1 cellular context compared by ENCODE assay signal in genomic region chr7:73667344-73668102, GRCh38.
TF ChIP-seq lines count a peak whose summit lies in the region.

A gene with protein sequence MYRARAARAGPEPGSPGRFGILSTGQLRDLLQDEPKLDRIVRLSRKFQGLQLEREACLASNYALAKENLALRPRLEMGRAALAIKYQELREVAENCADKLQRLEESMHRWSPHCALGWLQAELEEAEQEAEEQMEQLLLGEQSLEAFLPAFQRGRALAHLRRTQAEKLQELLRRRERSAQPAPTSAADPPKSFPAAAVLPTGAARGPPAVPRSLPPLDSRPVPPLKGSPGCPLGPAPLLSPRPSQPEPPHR (plus strand): TSS chr7:73667831. CDS start chr7:73667959, 128 bp downstream.

TF ChIP-seq in HepG2, 621 proteins besides CTCF, POLR2A, EP300 and RAD21 (continued from another document and continues in another):
- TF ChIP-seq HOMEZ (CRISPR knock-in tag; IDR thresholded peaks at IDR 0.05; ENCODE audit: low read depth): no peak
- no peak for TF ChIP-seq SIX1 (CRISPR knock-in tag; IDR thresholded peaks at IDR 0.05; ENCODE audit: borderline replicate concordance)
- TF ChIP-seq ZNF709 (CRISPR knock-in tag; IDR thresholded peaks at IDR 0.05): no peak
- no peak for TF ChIP-seq SRSF9 (IDR thresholded peaks at IDR 0.05; ENCODE audit: borderline replicate concordance, insufficient read depth, low read depth, low read length, poor library complexity, severe bottlenecking)
- TF ChIP-seq SP4 (CRISPR knock-in tag; IDR thresholded peaks at IDR 0.05): peak; percentile 87
- no peak for TF ChIP-seq NR1H2 (CRISPR knock-in tag; IDR thresholded peaks at IDR 0.05; ENCODE audit: borderline replicate concordance, low read depth)
- no peak for TF ChIP-seq ZNF354B (CRISPR knock-in tag; IDR thresholded peaks at IDR 0.05)
- TF ChIP-seq ZNF3 (CRISPR knock-in tag; IDR thresholded peaks at IDR 0.05): no peak
- no peak; the same call in 1 of the 2 replicates for TF ChIP-seq CREB1 (IDR thresholded peaks at IDR 0.05)
- TF ChIP-seq CREB1 (CRISPR knock-in tag; IDR thresholded peaks at IDR 0.05): no peak
- TF ChIP-seq ZNF468 (CRISPR knock-in tag; IDR thresholded peaks at IDR 0.05): no peak
- no peak for TF ChIP-seq ZSCAN12 (CRISPR knock-in tag; IDR thresholded peaks at IDR 0.05)
- no peak for TF ChIP-seq ZNF879 (CRISPR knock-in tag; IDR thresholded peaks at IDR 0.05)
- peak; percentile 82 for TF ChIP-seq SAP130 (CRISPR knock-in tag; IDR thresholded peaks at IDR 0.05; ENCODE audit: low read depth)
- TF ChIP-seq ZNF713 (CRISPR knock-in tag; IDR thresholded peaks at IDR 0.05): no peak
- TF ChIP-seq, protein P1, sequence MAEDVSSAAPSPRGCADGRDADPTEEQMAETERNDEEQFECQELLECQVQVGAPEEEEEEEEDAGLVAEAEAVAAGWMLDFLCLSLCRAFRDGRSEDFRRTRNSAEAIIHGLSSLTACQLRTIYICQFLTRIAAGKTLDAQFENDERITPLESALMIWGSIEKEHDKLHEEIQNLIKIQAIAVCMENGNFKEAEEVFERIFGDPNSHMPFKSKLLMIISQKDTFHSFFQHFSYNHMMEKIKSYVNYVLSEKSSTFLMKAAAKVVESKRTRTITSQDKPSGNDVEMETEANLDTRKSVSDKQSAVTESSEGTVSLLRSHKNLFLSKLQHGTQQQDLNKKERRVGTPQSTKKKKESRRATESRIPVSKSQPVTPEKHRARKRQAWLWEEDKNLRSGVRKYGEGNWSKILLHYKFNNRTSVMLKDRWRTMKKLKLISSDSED (CRISPR knock-in tag; IDR thresholded peaks at IDR 0.05): no peak
- TF ChIP-seq, protein P2, sequence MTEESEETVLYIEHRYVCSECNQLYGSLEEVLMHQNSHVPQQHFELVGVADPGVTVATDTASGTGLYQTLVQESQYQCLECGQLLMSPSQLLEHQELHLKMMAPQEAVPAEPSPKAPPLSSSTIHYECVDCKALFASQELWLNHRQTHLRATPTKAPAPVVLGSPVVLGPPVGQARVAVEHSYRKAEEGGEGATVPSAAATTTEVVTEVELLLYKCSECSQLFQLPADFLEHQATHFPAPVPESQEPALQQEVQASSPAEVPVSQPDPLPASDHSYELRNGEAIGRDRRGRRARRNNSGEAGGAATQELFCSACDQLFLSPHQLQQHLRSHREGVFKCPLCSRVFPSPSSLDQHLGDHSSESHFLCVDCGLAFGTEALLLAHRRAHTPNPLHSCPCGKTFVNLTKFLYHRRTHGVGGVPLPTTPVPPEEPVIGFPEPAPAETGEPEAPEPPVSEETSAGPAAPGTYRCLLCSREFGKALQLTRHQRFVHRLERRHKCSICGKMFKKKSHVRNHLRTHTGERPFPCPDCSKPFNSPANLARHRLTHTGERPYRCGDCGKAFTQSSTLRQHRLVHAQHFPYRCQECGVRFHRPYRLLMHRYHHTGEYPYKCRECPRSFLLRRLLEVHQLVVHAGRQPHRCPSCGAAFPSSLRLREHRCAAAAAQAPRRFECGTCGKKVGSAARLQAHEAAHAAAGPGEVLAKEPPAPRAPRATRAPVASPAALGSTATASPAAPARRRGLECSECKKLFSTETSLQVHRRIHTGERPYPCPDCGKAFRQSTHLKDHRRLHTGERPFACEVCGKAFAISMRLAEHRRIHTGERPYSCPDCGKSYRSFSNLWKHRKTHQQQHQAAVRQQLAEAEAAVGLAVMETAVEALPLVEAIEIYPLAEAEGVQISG (CRISPR knock-in tag; IDR thresholded peaks at IDR 0.05): no peak; the same call in 1 of the 2 replicates
- TF ChIP-seq, protein P3, sequence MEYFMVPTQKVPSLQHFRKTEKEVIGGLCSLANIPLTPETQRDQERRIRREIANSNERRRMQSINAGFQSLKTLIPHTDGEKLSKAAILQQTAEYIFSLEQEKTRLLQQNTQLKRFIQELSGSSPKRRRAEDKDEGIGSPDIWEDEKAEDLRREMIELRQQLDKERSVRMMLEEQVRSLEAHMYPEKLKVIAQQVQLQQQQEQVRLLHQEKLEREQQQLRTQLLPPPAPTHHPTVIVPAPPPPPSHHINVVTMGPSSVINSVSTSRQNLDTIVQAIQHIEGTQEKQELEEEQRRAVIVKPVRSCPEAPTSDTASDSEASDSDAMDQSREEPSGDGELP (IDR thresholded peaks at IDR 0.05; ENCODE audit: borderline replicate concordance, low read depth): no peak
- TF ChIP-seq SALL2 (CRISPR knock-in tag; IDR thresholded peaks at IDR 0.05): 0 out of 2 replicates have a peak, but pooled peaks have one; percentile 59
- no peak for TF ChIP-seq KAT8 (CRISPR knock-in tag; IDR thresholded peaks at IDR 0.05)
- no peak for TF ChIP-seq NFIC (IDR thresholded peaks at IDR 0.05; ENCODE audit: low read length)
- no peak for TF ChIP-seq ZNF326 (CRISPR knock-in tag; IDR thresholded peaks at IDR 0.05; ENCODE audit: borderline replicate concordance)
- TF ChIP-seq ATF7 (IDR thresholded peaks at IDR 0.05): no peak
- TF ChIP-seq ATF7 (CRISPR knock-in tag; IDR thresholded peaks at IDR 0.05): no peak
- TF ChIP-seq DRAP1 (CRISPR knock-in tag; IDR thresholded peaks at IDR 0.05): peak; percentile 37; the same call in 1 of the 2 replicates
- no peak for TF ChIP-seq MTF2 (CRISPR knock-in tag; IDR thresholded peaks at IDR 0.05; ENCODE audit: borderline replicate concordance)
- TF ChIP-seq, protein P4, sequence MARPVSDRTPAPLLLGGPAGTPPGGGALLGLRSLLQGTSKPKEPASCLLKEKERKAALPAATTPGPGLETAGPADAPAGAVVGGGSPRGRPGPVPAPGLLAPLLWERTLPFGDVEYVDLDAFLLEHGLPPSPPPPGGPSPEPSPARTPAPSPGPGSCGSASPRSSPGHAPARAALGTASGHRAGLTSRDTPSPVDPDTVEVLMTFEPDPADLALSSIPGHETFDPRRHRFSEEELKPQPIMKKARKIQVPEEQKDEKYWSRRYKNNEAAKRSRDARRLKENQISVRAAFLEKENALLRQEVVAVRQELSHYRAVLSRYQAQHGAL (CRISPR knock-in tag; IDR thresholded peaks at IDR 0.05; ENCODE audit: not compliant biosample characterization): no peak
- no peak for TF ChIP-seq ZNF275 (CRISPR knock-in tag; IDR thresholded peaks at IDR 0.05; ENCODE audit: borderline replicate concordance)
- no peak for TF ChIP-seq REXO4 (CRISPR knock-in tag; IDR thresholded peaks at IDR 0.05; ENCODE audit: borderline replicate concordance)
- TF ChIP-seq ARNT2 (CRISPR knock-in tag; IDR thresholded peaks at IDR 0.05; ENCODE audit: low read depth): no peak
- no peak for TF ChIP-seq ZNF557 (CRISPR knock-in tag; IDR thresholded peaks at IDR 0.05)
- peak; percentile 74 for TF ChIP-seq MAZ (IDR thresholded peaks at IDR 0.05; ENCODE audit: borderline replicate concordance, low read depth, low read length)
- peak; percentile 45; the same call in 1 of the 2 replicates for TF ChIP-seq MAZ (CRISPR knock-in tag; IDR thresholded peaks at IDR 0.05; ENCODE audit: low read depth)
- TF ChIP-seq JARID2 (CRISPR knock-in tag; IDR thresholded peaks at IDR 0.05; ENCODE audit: insufficient replicate concordance): no peak
- no peak for TF ChIP-seq NONO (IDR thresholded peaks at IDR 0.05)
- TF ChIP-seq NONO (CRISPR knock-in tag; conservative IDR thresholded peaks at IDR 0.05): peak; percentile 50; the same call in 1 of the 2 replicates
- TF ChIP-seq TCF7 (IDR thresholded peaks at IDR 0.05; ENCODE audit: low read depth): no peak
- TF ChIP-seq, protein P5, sequence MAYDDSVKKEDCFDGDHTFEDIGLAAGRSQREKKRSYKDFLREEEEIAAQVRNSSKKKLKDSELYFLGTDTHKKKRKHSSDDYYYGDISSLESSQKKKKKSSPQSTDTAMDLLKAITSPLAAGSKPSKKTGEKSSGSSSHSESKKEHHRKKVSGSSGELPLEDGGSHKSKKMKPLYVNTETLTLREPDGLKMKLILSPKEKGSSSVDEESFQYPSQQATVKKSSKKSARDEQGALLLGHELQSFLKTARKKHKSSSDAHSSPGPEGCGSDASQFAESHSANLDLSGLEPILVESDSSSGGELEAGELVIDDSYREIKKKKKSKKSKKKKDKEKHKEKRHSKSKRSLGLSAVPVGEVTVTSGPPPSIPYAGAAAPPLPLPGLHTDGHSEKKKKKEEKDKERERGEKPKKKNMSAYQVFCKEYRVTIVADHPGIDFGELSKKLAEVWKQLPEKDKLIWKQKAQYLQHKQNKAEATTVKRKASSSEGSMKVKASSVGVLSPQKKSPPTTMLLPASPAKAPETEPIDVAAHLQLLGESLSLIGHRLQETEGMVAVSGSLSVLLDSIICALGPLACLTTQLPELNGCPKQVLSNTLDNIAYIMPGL (CRISPR knock-in tag; IDR thresholded peaks at IDR 0.05; ENCODE audit: borderline replicate concordance in 1 of 2, low read depth in 1 of 2): peak in 1 of 2 experiments; percentile 79; a peak in 3 of 4 replicates
- no peak for TF ChIP-seq NR2F1 (CRISPR knock-in tag; IDR thresholded peaks at IDR 0.05)
- TF ChIP-seq DMAP1 (CRISPR knock-in tag; IDR thresholded peaks at IDR 0.05): 0 out of 2 replicates have a peak, but pooled peaks have one; percentile 38
- no peak for TF ChIP-seq ZNF34 (CRISPR knock-in tag; IDR thresholded peaks at IDR 0.05; ENCODE audit: borderline replicate concordance)
- TF ChIP-seq KLF12 (CRISPR knock-in tag; IDR thresholded peaks at IDR 0.05; ENCODE audit: borderline replicate concordance): 0 out of 2 replicates have a peak, but pooled peaks have one; percentile 59
- no peak for TF ChIP-seq ZFP62 (CRISPR knock-in tag; IDR thresholded peaks at IDR 0.05)
- peak; percentile 58; the same call in 1 of the 2 replicates for TF ChIP-seq GABPB1 (CRISPR knock-in tag; IDR thresholded peaks at IDR 0.05)
- TF ChIP-seq SUZ12 (IDR thresholded peaks at IDR 0.05; ENCODE audit: low read depth, low read length): no peak
- TF ChIP-seq PCBP1 (IDR thresholded peaks at IDR 0.05; ENCODE audit: borderline replicate concordance, low read depth, low read length): no peak
- no peak for TF ChIP-seq PAF1 (CRISPR knock-in tag; IDR thresholded peaks at IDR 0.05)
- no peak for TF ChIP-seq CENPX (CRISPR knock-in tag; IDR thresholded peaks at IDR 0.05)
- TF ChIP-seq ZBTB25 (CRISPR knock-in tag; IDR thresholded peaks at IDR 0.05): no peak; the same call in 1 of the 2 replicates
- TF ChIP-seq, protein P6, sequence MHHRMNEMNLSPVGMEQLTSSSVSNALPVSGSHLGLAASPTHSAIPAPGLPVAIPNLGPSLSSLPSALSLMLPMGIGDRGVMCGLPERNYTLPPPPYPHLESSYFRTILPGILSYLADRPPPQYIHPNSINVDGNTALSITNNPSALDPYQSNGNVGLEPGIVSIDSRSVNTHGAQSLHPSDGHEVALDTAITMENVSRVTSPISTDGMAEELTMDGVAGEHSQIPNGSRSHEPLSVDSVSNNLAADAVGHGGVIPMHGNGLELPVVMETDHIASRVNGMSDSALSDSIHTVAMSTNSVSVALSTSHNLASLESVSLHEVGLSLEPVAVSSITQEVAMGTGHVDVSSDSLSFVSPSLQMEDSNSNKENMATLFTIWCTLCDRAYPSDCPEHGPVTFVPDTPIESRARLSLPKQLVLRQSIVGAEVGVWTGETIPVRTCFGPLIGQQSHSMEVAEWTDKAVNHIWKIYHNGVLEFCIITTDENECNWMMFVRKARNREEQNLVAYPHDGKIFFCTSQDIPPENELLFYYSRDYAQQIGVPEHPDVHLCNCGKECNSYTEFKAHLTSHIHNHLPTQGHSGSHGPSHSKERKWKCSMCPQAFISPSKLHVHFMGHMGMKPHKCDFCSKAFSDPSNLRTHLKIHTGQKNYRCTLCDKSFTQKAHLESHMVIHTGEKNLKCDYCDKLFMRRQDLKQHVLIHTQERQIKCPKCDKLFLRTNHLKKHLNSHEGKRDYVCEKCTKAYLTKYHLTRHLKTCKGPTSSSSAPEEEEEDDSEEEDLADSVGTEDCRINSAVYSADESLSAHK (CRISPR knock-in tag; IDR thresholded peaks at IDR 0.05; ENCODE audit: borderline replicate concordance): no peak
- no peak for TF ChIP-seq ZNF333 (CRISPR knock-in tag; IDR thresholded peaks at IDR 0.05; ENCODE audit: borderline replicate concordance)
- 0 out of 2 replicates have a peak, but pooled peaks have one; percentile 37 for TF ChIP-seq ZFX (CRISPR knock-in tag; IDR thresholded peaks at IDR 0.05; ENCODE audit: low read depth)
- TF ChIP-seq ZFP36L2 (CRISPR knock-in tag; IDR thresholded peaks at IDR 0.05): no peak
